ENCODE assay signal across 1 cellular context in the genomic region with DNA sequence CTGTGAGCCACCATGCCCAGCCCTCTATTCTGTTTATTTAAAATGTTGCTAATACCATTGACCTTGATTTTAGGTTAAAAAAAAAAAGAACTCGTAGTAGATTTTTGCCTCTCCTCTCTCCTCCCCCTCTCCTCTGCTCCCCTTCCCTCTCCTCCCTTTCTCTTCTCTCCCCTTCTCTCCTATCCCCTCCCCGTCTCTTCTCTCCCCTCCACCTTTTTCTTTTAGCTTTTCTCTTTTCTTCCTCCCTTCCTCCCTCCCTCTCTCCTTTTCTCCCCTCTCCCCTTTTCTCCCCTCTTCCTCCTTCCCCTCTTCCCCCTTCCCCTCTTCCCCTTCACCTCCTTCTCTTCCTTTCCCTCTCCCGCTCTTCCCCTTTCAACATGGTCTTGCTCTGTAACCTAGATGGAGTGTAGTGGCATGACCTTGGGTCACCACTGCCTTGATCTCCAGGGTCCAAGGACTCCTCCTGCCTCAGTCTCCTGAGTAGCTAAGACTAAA.
TF ChIP-seq lines count a peak whose summit lies in the region.

No MANE protein-coding gene starts in this region.

TF ChIP-seq in GM23338, 12 proteins besides CTCF, POLR2A, EP300 and RAD21 (continued from another document):
- TF ChIP-seq, protein P1, sequence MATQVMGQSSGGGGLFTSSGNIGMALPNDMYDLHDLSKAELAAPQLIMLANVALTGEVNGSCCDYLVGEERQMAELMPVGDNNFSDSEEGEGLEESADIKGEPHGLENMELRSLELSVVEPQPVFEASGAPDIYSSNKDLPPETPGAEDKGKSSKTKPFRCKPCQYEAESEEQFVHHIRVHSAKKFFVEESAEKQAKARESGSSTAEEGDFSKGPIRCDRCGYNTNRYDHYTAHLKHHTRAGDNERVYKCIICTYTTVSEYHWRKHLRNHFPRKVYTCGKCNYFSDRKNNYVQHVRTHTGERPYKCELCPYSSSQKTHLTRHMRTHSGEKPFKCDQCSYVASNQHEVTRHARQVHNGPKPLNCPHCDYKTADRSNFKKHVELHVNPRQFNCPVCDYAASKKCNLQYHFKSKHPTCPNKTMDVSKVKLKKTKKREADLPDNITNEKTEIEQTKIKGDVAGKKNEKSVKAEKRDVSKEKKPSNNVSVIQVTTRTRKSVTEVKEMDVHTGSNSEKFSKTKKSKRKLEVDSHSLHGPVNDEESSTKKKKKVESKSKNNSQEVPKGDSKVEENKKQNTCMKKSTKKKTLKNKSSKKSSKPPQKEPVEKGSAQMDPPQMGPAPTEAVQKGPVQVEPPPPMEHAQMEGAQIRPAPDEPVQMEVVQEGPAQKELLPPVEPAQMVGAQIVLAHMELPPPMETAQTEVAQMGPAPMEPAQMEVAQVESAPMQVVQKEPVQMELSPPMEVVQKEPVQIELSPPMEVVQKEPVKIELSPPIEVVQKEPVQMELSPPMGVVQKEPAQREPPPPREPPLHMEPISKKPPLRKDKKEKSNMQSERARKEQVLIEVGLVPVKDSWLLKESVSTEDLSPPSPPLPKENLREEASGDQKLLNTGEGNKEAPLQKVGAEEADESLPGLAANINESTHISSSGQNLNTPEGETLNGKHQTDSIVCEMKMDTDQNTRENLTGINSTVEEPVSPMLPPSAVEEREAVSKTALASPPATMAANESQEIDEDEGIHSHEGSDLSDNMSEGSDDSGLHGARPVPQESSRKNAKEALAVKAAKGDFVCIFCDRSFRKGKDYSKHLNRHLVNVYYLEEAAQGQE (IDR thresholded peaks at IDR 0.05; ENCODE audit: unreplicated experiment): no peak
- TF ChIP-seq ZNF331 (CRISPR knock-in tag; IDR thresholded peaks at IDR 0.05; ENCODE audit: low read depth) (no peak), EZH2 (IDR thresholded peaks at IDR 0.05; ENCODE audit: low read depth, unreplicated experiment) (no peak), POLR2AphosphoS5 (IDR thresholded peaks at IDR 0.05; ENCODE audit: low read depth) (no peak), EZH2phosphoT487 (IDR thresholded peaks at IDR 0.05; ENCODE audit: unreplicated experiment) (no peak), STAT1 (IDR thresholded peaks at IDR 0.05; ENCODE audit: unreplicated experiment) (no peak), ZNF114 (CRISPR knock-in tag; IDR thresholded peaks at IDR 0.05) (no peak), JUNB (IDR thresholded peaks at IDR 0.05; ENCODE audit: unreplicated experiment) (no peak), NANOG (IDR thresholded peaks at IDR 0.05; ENCODE audit: borderline replicate concordance) (no peak), CREB1 (CRISPR knock-in tag; IDR thresholded peaks at IDR 0.05; ENCODE audit: low read depth) (no peak)
- TF ChIP-seq, protein P2, sequence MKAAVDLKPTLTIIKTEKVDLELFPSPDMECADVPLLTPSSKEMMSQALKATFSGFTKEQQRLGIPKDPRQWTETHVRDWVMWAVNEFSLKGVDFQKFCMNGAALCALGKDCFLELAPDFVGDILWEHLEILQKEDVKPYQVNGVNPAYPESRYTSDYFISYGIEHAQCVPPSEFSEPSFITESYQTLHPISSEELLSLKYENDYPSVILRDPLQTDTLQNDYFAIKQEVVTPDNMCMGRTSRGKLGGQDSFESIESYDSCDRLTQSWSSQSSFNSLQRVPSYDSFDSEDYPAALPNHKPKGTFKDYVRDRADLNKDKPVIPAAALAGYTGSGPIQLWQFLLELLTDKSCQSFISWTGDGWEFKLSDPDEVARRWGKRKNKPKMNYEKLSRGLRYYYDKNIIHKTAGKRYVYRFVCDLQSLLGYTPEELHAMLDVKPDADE (IDR thresholded peaks at IDR 0.05): no peak
